11 cellular contexts compared by ENCODE assay signal in the genomic region with DNA sequence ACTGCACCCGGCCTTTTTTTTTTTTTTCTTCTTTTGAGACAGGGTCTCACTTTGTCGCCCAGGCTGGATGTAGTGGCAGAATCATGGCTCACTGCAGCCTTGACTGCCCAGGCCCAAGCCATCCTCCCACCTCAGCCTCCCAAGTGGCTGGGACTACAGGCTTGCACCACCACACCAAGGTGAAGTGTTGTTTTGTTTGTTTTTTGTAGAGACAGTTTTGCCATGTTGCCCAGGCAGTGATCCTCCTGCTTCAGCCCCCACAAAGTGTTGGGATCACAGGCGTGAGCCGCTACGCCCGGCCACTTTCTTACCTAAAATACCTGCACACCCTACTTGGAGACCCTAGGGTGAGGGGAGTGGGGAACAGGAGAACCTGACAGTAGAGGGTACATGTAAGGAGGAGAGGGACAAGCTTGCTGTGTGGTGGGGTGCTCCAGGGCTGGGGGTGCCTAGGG. TPM values are rescaled to one million over a fixed set of nuclear protein-coding genes. Genes with fewer than 3 reads are reported as not detected.
"Had no signal": no experiment of that assay in that cellular context is flagged by ENCODE, and none has a peak within 500 bp of the region (broad histone marks: within the 10 kb centered on the region; RNA-seq: fewer than 3 reads in every experiment).

No MANE protein-coding gene starts in this region.

- H3K4me1 ChIP-seq: SJSA1 had no signal

- H3K27ac Mint-ChIP-seq: activated CD8-positive, alpha-beta T cell treated with anti-CD3 and anti-CD28 coated beads for 36 hours; activated naive CD4-positive, alpha-beta T cell treated with anti-CD3 and anti-CD28 coated beads, Interleukin-2, amount 10 ng/mL, durations not matched to agents 7 days and 5 days; activated naive CD8-positive, alpha-beta T cell treated with anti-CD3 and anti-CD28 coated beads for 36 hours; activated T-cell treated with anti-CD3 and anti-CD28 coated beads, Interleukin-2, amount 50 U/mL, for 72 hours; activated T-helper 2 cell treated with anti-CD3 and anti-CD28 coated beads, Interferon-gamma antibody, Interleukin-2, Interleukin-4, amounts not matched to agents 10 μg/mL and 5 μg/mL and 100 μg/mL, durations not matched to agents 14 hours and 24 hours and 36 hours; T-helper 1 cell treated with Interleukin-12 subunit alpha and Interleukin-12 subunit beta and Interleukin-4 antibody, amounts not matched to agents 30 μg/mL and 1 μg/mL, for 36 hours had no signal

- DNase-seq: activated CD8-positive, alpha-beta memory T cell treated with anti-CD3 and anti-CD28 coated beads, Interleukin-2, amount 50 U/mL, for 4 hours; NCI-H1436 treated with DMSO at 0.1 percent for 48 hours; NCI-H187 had no signal

- H3K9me3 ChIP-seq: SJSA1 had no signal

- H3K4me3 ChIP-seq: SJSA1 had no signal

- H3K36me3 ChIP-seq: SJSA1 had no signal

- H3K4me3 Mint-ChIP-seq: activated CD8-positive, alpha-beta T cell treated with anti-CD3 and anti-CD28 coated beads for 36 hours; activated naive CD4-positive, alpha-beta T cell treated with anti-CD3 and anti-CD28 coated beads, Interleukin-2, amount 10 ng/mL, durations not matched to agents 7 days and 5 days; activated naive CD8-positive, alpha-beta T cell treated with anti-CD3 and anti-CD28 coated beads for 36 hours; activated T-cell treated with anti-CD3 and anti-CD28 coated beads, Interleukin-2, amount 50 U/mL, for 72 hours; T-helper 1 cell treated with Interleukin-12 subunit alpha and Interleukin-12 subunit beta and Interleukin-4 antibody, amounts not matched to agents 30 μg/mL and 1 μg/mL, for 36 hours had no signal

- H3K9me3 Mint-ChIP-seq: activated CD8-positive, alpha-beta T cell treated with anti-CD3 and anti-CD28 coated beads for 36 hours; activated naive CD4-positive, alpha-beta T cell treated with anti-CD3 and anti-CD28 coated beads, Interleukin-2, amount 10 ng/mL, durations not matched to agents 7 days and 5 days; activated naive CD8-positive, alpha-beta T cell treated with anti-CD3 and anti-CD28 coated beads for 36 hours; activated T-cell treated with anti-CD3 and anti-CD28 coated beads, Interleukin-2, amount 50 U/mL, for 72 hours; activated T-helper 2 cell treated with anti-CD3 and anti-CD28 coated beads, Interferon-gamma antibody, Interleukin-2, Interleukin-4, amounts not matched to agents 10 μg/mL and 5 μg/mL and 100 μg/mL, durations not matched to agents 14 hours and 24 hours and 36 hours; T-helper 1 cell treated with Interleukin-12 subunit alpha and Interleukin-12 subunit beta and Interleukin-4 antibody, amounts not matched to agents 30 μg/mL and 1 μg/mL, for 36 hours had no signal

- H3K27ac ChIP-seq: SJSA1 had no signal

- ATAC-seq: Panc1 had no signal

- H3K36me3 Mint-ChIP-seq: activated naive CD8-positive, alpha-beta T cell treated with anti-CD3 and anti-CD28 coated beads for 36 hours had no signal

RNA-seq across cellular contexts. Expression of gene AIFM3, which starts 4.5 kb away (rescaled TPM):
- total RNA-seq: SJSA1 had no signal
